In the genomic region with DNA sequence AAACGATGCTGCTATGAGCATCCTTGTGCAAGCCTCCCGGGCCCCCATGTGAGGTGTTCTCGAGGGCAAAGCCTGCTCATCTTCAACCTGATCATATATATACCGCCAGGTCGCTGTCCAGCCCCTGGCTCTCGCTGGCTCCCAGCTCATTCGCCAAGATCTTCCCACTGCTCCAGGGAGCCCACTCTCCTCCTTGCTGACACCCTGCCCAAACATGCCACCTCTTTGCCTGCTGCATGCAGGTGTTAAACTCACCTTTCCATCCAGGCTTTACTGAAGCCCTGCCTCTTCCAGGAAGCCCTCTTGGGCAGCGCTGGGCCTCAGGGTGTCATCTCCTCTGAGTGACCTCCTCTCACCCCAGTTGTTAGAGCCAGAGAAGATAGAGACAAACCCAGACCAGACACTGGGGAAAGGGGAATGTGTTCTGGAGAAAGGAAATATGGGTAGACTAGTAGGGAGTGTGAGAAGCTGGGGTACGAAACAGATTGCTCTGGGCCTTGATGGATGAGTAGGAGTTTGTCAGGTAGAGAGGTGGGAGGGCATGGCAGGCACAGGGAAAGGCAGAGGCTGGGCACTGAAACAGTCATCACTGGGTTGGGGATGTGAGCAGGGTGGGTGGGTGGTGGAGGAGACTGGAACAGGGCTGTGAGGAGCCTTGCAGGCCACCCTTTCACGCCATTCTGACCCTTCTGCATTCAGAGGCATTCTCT, we compare ENCODE assay signal across 15 cellular contexts. TPM values are rescaled to one million over a fixed set of nuclear protein-coding genes. Genes with fewer than 3 reads are reported as not detected.
A peak's percentile ranks its signal among the peaks of the same experiment; 100 is the strongest.
DNase-seq lines count a peak whose midpoint lies in the region; ATAC-seq lines count a peak whose summit lies in the region.
"Had no signal": no experiment of that assay in that cellular context is flagged by ENCODE, and none has a peak within 500 bp of the region (broad histone marks: within the 10 kb centered on the region; RNA-seq: fewer than 3 reads in every experiment).

No MANE protein-coding gene starts in this region.

- H3K36me3 Mint-ChIP-seq in T-cell (no peaks in the 10 kb centered on the region), immature natural killer cell (peaks cover 0 to 2% (median 0%) of the 10 kb centered on the region in 3 donors)

- H3K9me3 Mint-ChIP-seq in T-cell (no peaks in the 10 kb centered on the region), immature natural killer cell (no peaks in the 10 kb centered on the region)

- H3K4me1 Mint-ChIP-seq in T-cell (peaks cover 0 to 16% (median 9%) of the 10 kb centered on the region in 3 donors), immature natural killer cell (peaks cover 5 to 10% of the 10 kb centered on the region in 2 donors)

- H3K4me3 Mint-ChIP-seq in T-cell (peak overlapping the region; percentile 69 to 77 (median 74)), immature natural killer cell (peak overlapping the region; percentile 44 to 77 (median 60))

- H3K27me3 Mint-ChIP-seq in T-cell, result peaks cover 65 to 73% of the 10 kb centered on the region in 2 donors
- peaks cover 12 to 16% (median 12%) of the 10 kb centered on the region in 3 donors for H3K27me3 Mint-ChIP-seq in immature natural killer cell (ENCODE audit: low read depth in 3 of 3)

- DNase-seq in ELF-1 (ENCODE audit: low read depth, low spot score), result peak; percentile 33
- no peak for DNase-seq in T-cell
- no peak for DNase-seq in immature natural killer cell
- DNase-seq in putamen (ENCODE audit: low spot score), result peak; percentile 12
- no peak for DNase-seq in DMS53 (lab: John Stamatoyannopoulos, UW)
- DNase-seq in NCI-H446 treated with DMSO at 0.1 percent for 48 hours (lab: John Stamatoyannopoulos, UW), result no peak
- DNase-seq: activated CD4-positive, CD25-positive, alpha-beta regulatory T cell; activated naive CD4-positive, alpha-beta T cell treated with Interleukin-2 at 50 U/mL for 16 hours; C1 segment of cervical spinal cord; heart left ventricle; mesendoderm; NCI-H1105 treated with DMSO at 0.1 percent for 48 hours; stimulated activated CD4-positive, alpha-beta T cell treated with anti-CD3 and anti-CD28 coated beads, Interleukin-4, amount 100 ng/mL, for 4 hours; SW 1271 had no signal

- no peak for ATAC-seq in T-cell (replicated peaks in 1 of 4)
- ATAC-seq in HG02571 (IDR thresholded peaks at IDR 0.05; ENCODE audit: unreplicated experiment), result no peak
- ATAC-seq: heart left ventricle had no signal

- POLR2A ChIA-PET in T-cell (lab: Charles Lee), result no interaction called here

- CTCF ChIA-PET in T-cell (lab: Charles Lee), result no interaction called here

- H3K27ac Mint-ChIP-seq in T-cell, result no peak overlapping the region
- H3K27ac Mint-ChIP-seq in immature natural killer cell, result no peak overlapping the region

RNA-seq across cellular contexts. Expression of a gene that starts 1.2 kb away (rescaled TPM):
- total RNA-seq in T-cell, result 10 to 100 TPM; 36.4 to 54.4 (median 43.9) TPM
- 10 to 100 TPM in 2 of 3 donors, 1 to 10 TPM in 1; 9.0 to 29.0 (median 12.6) TPM for polyA plus RNA-seq in immature natural killer cell

Comparison
In these comparisons a context has a peak if more than half of its experiments do, and no peak if none do; other contexts are left out.
1. DNase-seq: peak in ELF-1 (single experiment) and putamen (single experiment); none in T-cell (0 of 34), immature natural killer cell (0 of 3), DMS53 (single experiment) and NCI-H446 treated with DMSO at 0.1 percent for 48 hours (single experiment).